ENCODE assay signal across 1 cellular context in the genomic region with DNA sequence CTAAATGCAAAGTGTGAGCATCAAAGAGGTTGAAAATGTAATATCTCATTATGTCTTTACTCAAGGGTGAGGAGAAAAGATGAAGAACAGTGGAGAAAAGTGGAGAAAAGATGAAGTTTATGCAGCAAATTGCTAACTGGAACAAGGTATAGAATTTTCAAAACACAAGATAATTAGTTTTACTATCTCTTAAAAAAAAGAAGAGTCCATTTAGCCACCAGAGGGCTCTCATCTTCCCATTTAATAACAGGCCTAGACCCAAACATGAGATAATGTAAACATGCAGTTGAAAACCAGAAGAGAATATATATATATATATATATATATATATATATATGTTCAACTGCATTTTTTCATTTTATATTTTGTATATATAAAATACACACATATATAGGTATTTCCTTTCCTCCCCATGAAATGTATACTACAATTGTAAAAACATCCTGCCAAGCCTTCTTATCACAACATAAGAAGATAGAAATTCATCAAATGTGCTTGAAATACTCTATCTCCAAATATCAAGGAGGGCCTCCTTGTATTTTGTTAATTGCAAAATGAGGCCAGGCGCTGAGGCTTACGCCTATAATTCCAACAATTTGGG.
TF ChIP-seq lines count a peak whose summit lies in the region.

No MANE protein-coding gene starts in this region.

TF ChIP-seq in WTC11, 78 proteins besides CTCF, POLR2A, EP300 and RAD21 (continued from another document):
- TF ChIP-seq, protein P1, sequence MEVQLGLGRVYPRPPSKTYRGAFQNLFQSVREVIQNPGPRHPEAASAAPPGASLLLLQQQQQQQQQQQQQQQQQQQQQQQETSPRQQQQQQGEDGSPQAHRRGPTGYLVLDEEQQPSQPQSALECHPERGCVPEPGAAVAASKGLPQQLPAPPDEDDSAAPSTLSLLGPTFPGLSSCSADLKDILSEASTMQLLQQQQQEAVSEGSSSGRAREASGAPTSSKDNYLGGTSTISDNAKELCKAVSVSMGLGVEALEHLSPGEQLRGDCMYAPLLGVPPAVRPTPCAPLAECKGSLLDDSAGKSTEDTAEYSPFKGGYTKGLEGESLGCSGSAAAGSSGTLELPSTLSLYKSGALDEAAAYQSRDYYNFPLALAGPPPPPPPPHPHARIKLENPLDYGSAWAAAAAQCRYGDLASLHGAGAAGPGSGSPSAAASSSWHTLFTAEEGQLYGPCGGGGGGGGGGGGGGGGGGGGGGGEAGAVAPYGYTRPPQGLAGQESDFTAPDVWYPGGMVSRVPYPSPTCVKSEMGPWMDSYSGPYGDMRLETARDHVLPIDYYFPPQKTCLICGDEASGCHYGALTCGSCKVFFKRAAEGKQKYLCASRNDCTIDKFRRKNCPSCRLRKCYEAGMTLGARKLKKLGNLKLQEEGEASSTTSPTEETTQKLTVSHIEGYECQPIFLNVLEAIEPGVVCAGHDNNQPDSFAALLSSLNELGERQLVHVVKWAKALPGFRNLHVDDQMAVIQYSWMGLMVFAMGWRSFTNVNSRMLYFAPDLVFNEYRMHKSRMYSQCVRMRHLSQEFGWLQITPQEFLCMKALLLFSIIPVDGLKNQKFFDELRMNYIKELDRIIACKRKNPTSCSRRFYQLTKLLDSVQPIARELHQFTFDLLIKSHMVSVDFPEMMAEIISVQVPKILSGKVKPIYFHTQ (CRISPR knock-in tag; IDR thresholded peaks at IDR 0.05) = no peak
